11 cellular contexts compared by ENCODE assay signal in genomic region chr2:233062447-233062842, GRCh38. TPM values are rescaled to one million over a fixed set of nuclear protein-coding genes. Genes with fewer than 3 reads are reported as not detected.
A peak's percentile ranks its signal among the peaks of the same experiment; 100 is the strongest.
DNase-seq lines count a peak whose midpoint lies in the region; FAIRE-seq and TF ChIP-seq lines count a peak whose summit lies in the region.
"Had no signal": no experiment of that assay in that cellular context is flagged by ENCODE, and none has a peak within 500 bp of the region (broad histone marks: within the 10 kb centered on the region; RNA-seq: fewer than 3 reads in every experiment).

No MANE protein-coding gene starts in this region.

- no peak overlapping the region; the same call in 1 of the 2 replicates for H2BK12ac ChIP-seq in H1 (ENCODE audit: low read depth, low read length)

- H3K4me3 Mint-ChIP-seq in CD4-positive, alpha-beta memory T cell: peak overlapping the region; percentile 87 to 97 (median 97)

- peak overlapping the region; percentile 100 for H3K9ac ChIP-seq in OCI-LY3 (ENCODE audit: low read length)
- H3K9ac ChIP-seq in H1 (replicated peaks in 1 of 4; ENCODE audit: extremely low read depth in 1 of 4, low read depth in 3 of 4, low read length in 3 of 4): no peak overlapping the region

- no peak for FAIRE-seq in H1 (lab: Jason Lieb, UNC)

- no peak overlapping the region for H3K14ac ChIP-seq in H1 (ENCODE audit: insufficient read length)

- H3K27ac Mint-ChIP-seq in CD4-positive, alpha-beta memory T cell: peak overlapping the region; percentile 88 to 99 (median 95)

- TF ChIP-seq EP300 in H1 (IDR thresholded peaks at IDR 0.05; ENCODE audit: borderline replicate concordance in 1 of 2, low read depth in 2 of 2, low read length in 2 of 2): no peak

- WGBS in H1 (ENCODE audit: extremely low coverage in 1 of 2, insufficient coverage in 1 of 2, insufficient read length in 1 of 2, insufficient replicate concordance in 2 of 2, low coverage in 1 of 2, low lambda C conversion rate in 2 of 2, missing lambda C conversion rate in 1 of 2), 2 experiments: 87% methylated on average over 3 of the region's 4 CpGs; no CpG with 5 or more reads in 1 of the 2 experiments

- no peak overlapping the region for H2BK120ac ChIP-seq in H1 (replicated peaks; ENCODE audit: low read depth, low read length)

- no peaks in the 10 kb centered on the region for H3K23me2 ChIP-seq in H1 (ENCODE audit: low read depth, low read length)

- H3K4me2 ChIP-seq in OCI-LY3 (ENCODE audit: low read length) (peak overlapping the region; percentile 99), H1 (ENCODE audit: insufficient read depth in 1 of 2, low read depth in 2 of 2, low read length in 2 of 2) (no peak overlapping the region)

- TF ChIP-seq POLR2A in H1 (IDR thresholded peaks at IDR 0.05; ENCODE audit: control extremely low read depth in 1 of 2, low read depth in 2 of 2, low read length in 2 of 2): no peak

- peaks cover 15 to 61% of the 10 kb centered on the region in 2 donors for H3K36me3 Mint-ChIP-seq in CD4-positive, alpha-beta memory T cell

- no peaks in the 10 kb centered on the region for H3K9me3 ChIP-seq in CD4-positive, alpha-beta memory T cell (ENCODE audit: control insufficient read depth in 1 of 2, low read length in 2 of 2)
- H3K9me3 ChIP-seq in OCI-LY3 (ENCODE audit: insufficient read depth, low read length): no peaks in the 10 kb centered on the region
- no peaks in the 10 kb centered on the region for H3K9me3 ChIP-seq in H1 (ENCODE audit: insufficient read depth in 2 of 2, low read depth in 1 of 2, low read length in 1 of 2)
- no peaks in the 10 kb centered on the region for H3K9me3 ChIP-seq in neutrophil
- no peaks in the 10 kb centered on the region for H3K9me3 ChIP-seq in HAP-1

- H3K23ac ChIP-seq in H1 (ENCODE audit: insufficient read length): no peak overlapping the region

- no peak overlapping the region for H2BK5ac ChIP-seq in H1 (ENCODE audit: low read depth, low read length)

- 0 out of 2 replicates have a peak overlapping the region, but pooled peaks have one; percentile 48 for H2BK20ac ChIP-seq in H1 (ENCODE audit: low read length)

- H2AFZ ChIP-seq in OCI-LY3 (ENCODE audit: low read depth, low read length) (no peak overlapping the region), H1 (ENCODE audit: low read length) (no peak overlapping the region)

- intact Hi-C loops in CD4-positive, alpha-beta memory T cell (cut with micrococcal nuclease): loop anchor here (5.0 to 10.0 kb wide), 2 partner anchors 80 to 298 kb away; no protein-coding TSS in a partner anchor

- peaks cover 19% of the 10 kb centered on the region for H3K36me3 ChIP-seq in CD4-positive, alpha-beta memory T cell (ENCODE audit: insufficient read depth, low read length)
- peaks cover 56% of the 10 kb centered on the region for H3K36me3 ChIP-seq in OCI-LY3 (replicated peaks; ENCODE audit: low read depth, low read length)
- H3K36me3 ChIP-seq in H1 (ENCODE audit: control insufficient read depth in 2 of 4, insufficient read depth in 4 of 4, low read length in 3 of 4): no peaks in the 10 kb centered on the region
- peaks cover 21% of the 10 kb centered on the region for H3K36me3 ChIP-seq in neutrophil
- no peaks in the 10 kb centered on the region for H3K36me3 ChIP-seq in HAP-1 (replicated peaks)

- no peak overlapping the region for H4K8ac ChIP-seq in H1 (ENCODE audit: extremely low read depth, insufficient read depth, low read length)

- no peak for TF ChIP-seq CTCF in OCI-LY3 (IDR thresholded peaks at IDR 0.05; ENCODE audit: low read depth, low read length)
- TF ChIP-seq CTCF in H1 (IDR thresholded peaks at IDR 0.05; ENCODE audit: control extremely low read depth in 1 of 3, insufficient read depth in 1 of 3, low read depth in 1 of 3, low read length in 3 of 3): no peak
- TF ChIP-seq CTCF in neutrophil (IDR thresholded peaks at IDR 0.05): no peak

- H4K5ac ChIP-seq in H1 (ENCODE audit: insufficient read length, low read depth, low read length): no peak overlapping the region

- in situ Hi-C loops in HAP-1 (cut with MboI; ENCODE audit: low sequenced_read_pairs): no loop called here

- H3K4me1 ChIP-seq in CD4-positive, alpha-beta memory T cell (ENCODE audit: insufficient read depth, low read length): peaks cover 63% of the 10 kb centered on the region
- H3K4me1 ChIP-seq in OCI-LY3 (ENCODE audit: low read length) (peaks cover 31% of the 10 kb centered on the region), H1 (replicated peaks in 1 of 4; ENCODE audit: control insufficient read depth in 3 of 4, insufficient read depth in 4 of 4, low read length in 3 of 4) (peaks cover 0 to 10% (median 4%) of the 10 kb centered on the region in 4 experiments; a peak in 4 of 7 replicates), neutrophil (ENCODE audit: control insufficient read depth in 1 of 2, insufficient read depth in 1 of 2, low read depth in 1 of 2, low read length in 1 of 2) (peaks cover 67 to 80% of the 10 kb centered on the region in 2 experiments), HAP-1 (no peaks in the 10 kb centered on the region)

- H3K27me3 Mint-ChIP-seq in CD4-positive, alpha-beta memory T cell: no peaks in the 10 kb centered on the region

- H3K18ac ChIP-seq in H1 (ENCODE audit: extremely low read depth, low read length): no peak overlapping the region

- no peak overlapping the region for H3K56ac ChIP-seq in H1 (replicated peaks; ENCODE audit: insufficient read length, low read depth, low read length)

- no peak overlapping the region for H2AK5ac ChIP-seq in H1 (ENCODE audit: low read depth, low read length)

- H2BK15ac ChIP-seq in H1 (ENCODE audit: low read length): no peak overlapping the region

- H3K4me3 ChIP-seq in CD4-positive, alpha-beta memory T cell (ENCODE audit: low read length in 2 of 2): peak overlapping the region; percentile 95 to 98
- H3K4me3 ChIP-seq in OCI-LY3 (ENCODE audit: low read length) (peak overlapping the region; percentile 99), H1 (ENCODE audit: extremely low read depth in 1 of 4, insufficient read depth in 2 of 4, low read depth in 3 of 4, low read length in 4 of 4) (no peak overlapping the region), neutrophil (ENCODE audit: low read depth in 1 of 2, low read length in 1 of 2) (peak overlapping the region; percentile 93 to 97), HAP-1 (no peak overlapping the region)

- CTCF ChIA-PET in CD4-positive, alpha-beta memory T cell (lab: Charles Lee; ENCODE audit: partially characterized antibody): interaction anchor here (1.0 to 3.6 kb wide), 3 partner anchors 8 to 20 kb away, joined by 3 to 40 read pairs (median 18); no protein-coding TSS in a partner anchor
- CTCF ChIA-PET in H1 (lab: Charles Lee; ENCODE audit: partially characterized antibody): interaction anchor here (0.6 to 4.6 kb wide), 4 partner anchors 10 to 147 kb away, joined by 3 to 32 read pairs (median 10); no protein-coding TSS in a partner anchor

- H4K20me1 ChIP-seq in OCI-LY3 (ENCODE audit: insufficient read depth, low read length): peaks cover 53% of the 10 kb centered on the region
- H4K20me1 ChIP-seq in H1 (replicated peaks in 1 of 2; ENCODE audit: control insufficient read depth in 1 of 2, insufficient read depth in 2 of 2, low read length in 2 of 2): no peaks in the 10 kb centered on the region

- H3K9me3 Mint-ChIP-seq in CD4-positive, alpha-beta memory T cell: no peaks in the 10 kb centered on the region

- peak overlapping the region; percentile 91 for H3K27ac ChIP-seq in CD4-positive, alpha-beta memory T cell (ENCODE audit: low read depth, low read length)
- peak overlapping the region; percentile 96 for H3K27ac ChIP-seq in OCI-LY3 (ENCODE audit: low read length)
- H3K27ac ChIP-seq in H1 (ENCODE audit: low read depth, low read length): no peak overlapping the region
- peak overlapping the region; percentile 97 for H3K27ac ChIP-seq in neutrophil

- no peak overlapping the region for H3K4ac ChIP-seq in H1 (replicated peaks; ENCODE audit: insufficient read length, low read depth, low read length)

- H4K91ac ChIP-seq in H1 (replicated peaks; ENCODE audit: insufficient read length, low read length): no peak overlapping the region

- H3K79me2 ChIP-seq in OCI-LY3 (ENCODE audit: low read length): peaks cover 81% of the 10 kb centered on the region
- H3K79me2 ChIP-seq in H1 (ENCODE audit: control insufficient read depth in 1 of 2, insufficient read depth in 2 of 2, low read length in 2 of 2): no peaks in the 10 kb centered on the region

- TF ChIP-seq RAD21 in H1 (IDR thresholded peaks at IDR 0.05 in 1 of 2, conservative IDR thresholded peaks at IDR 0.05 in 1 of 2; ENCODE audit: low read depth in 2 of 2, low read length in 2 of 2): no peak

- DNase-seq in CD4-positive, alpha-beta memory T cell: no peak
- no peak for DNase-seq in H1 (ENCODE audit: low read depth in 1 of 2, low spot score in 2 of 2)
- DNase-seq in medulla oblongata (ENCODE audit: extremely low spot score): no peak
- DNase-seq in epidermal melanocyte (ENCODE audit: insufficient read length, low spot score): no peak
- no peak for DNase-seq in MV-4-11 (lab: John Stamatoyannopoulos, UW)
- no peak for DNase-seq in HAP-1 (ENCODE audit: low spot score in 2 of 2)
- DNase-seq: NCI-H1092 treated with DMSO at 0.1 percent for 48 hours had no signal

- no peaks in the 10 kb centered on the region for H3K79me1 ChIP-seq in H1 (ENCODE audit: low read depth, low read length)

- H3K27me3 ChIP-seq in CD4-positive, alpha-beta memory T cell (ENCODE audit: insufficient read depth, low read length): no peaks in the 10 kb centered on the region
- H3K27me3 ChIP-seq in OCI-LY3 (ENCODE audit: low read depth, low read length): no peaks in the 10 kb centered on the region
- H3K27me3 ChIP-seq in H1 (replicated peaks in 1 of 4; ENCODE audit: control insufficient read depth in 3 of 4, extremely low read depth in 1 of 4, insufficient read depth in 3 of 4, low read length in 3 of 4): no peaks in the 10 kb centered on the region; a peak in 1 of 7 replicates
- no peaks in the 10 kb centered on the region for H3K27me3 ChIP-seq in neutrophil
- no peaks in the 10 kb centered on the region for H3K27me3 ChIP-seq in HAP-1 (ENCODE audit: low read depth)

- POLR2A ChIA-PET in CD4-positive, alpha-beta memory T cell (lab: Charles Lee; ENCODE audit: partially characterized antibody): interaction anchor here (3.8 to 14.9 kb wide), 4 partner anchors 8 to 189 kb away, joined by 21 to 426 read pairs (median 38); partner anchors contain the start of gene ATG16L1
- POLR2A ChIA-PET in H1 (lab: Charles Lee; ENCODE audit: partially characterized antibody): interaction anchor here (1.4 kb wide), 1 partner anchor 11 kb away, joined by 3 read pairs; no protein-coding TSS in a partner anchor

- peaks cover 34 to 84% (median 56%) of the 10 kb centered on the region in 4 donors for H3K4me1 Mint-ChIP-seq in CD4-positive, alpha-beta memory T cell

RNA-seq across cellular contexts. Expression of gene INPP5D, which starts 2.3 kb away (rescaled TPM):
- 100 to 1,000 TPM; 117 to 127 TPM for total RNA-seq in CD4-positive, alpha-beta memory T cell
- polyA plus RNA-seq in CD4-positive, alpha-beta memory T cell: 100 to 1,000 TPM in 1 of 2 donors, 10 to 100 TPM in 1; 29.6 to 125 TPM
- 7.1 and 8.6 TPM in 2 replicates for total RNA-seq in H1 (2021; fragmentation: NEBNext Ultra II Directional; extraction: Animal tissue kit (Norgen Biotek cat#: 25700))
- 4.5 and 6.0 TPM in 2 replicates for polyA plus RNA-seq in H1 (2011; rRNA removed)
- 4.4 TPM for polyA plus RNA-seq in H1 (2011; cell fraction: cytosol; rRNA removed)
- polyA plus RNA-seq in H1 (2011; cell fraction: nucleus; rRNA removed): 16.8 TPM
- polyA plus RNA-seq in H1 (2012, experiment 1 of 2): 10.9 to 15.7 TPM (median 13.2 TPM) in 4 replicates
- polyA plus RNA-seq in H1 (2012, experiment 2 of 2): 5.9 TPM
- polyA plus RNA-seq in H1 (2013, experiment 1 of 2): 4.8 TPM
- polyA plus RNA-seq in H1 (2013, experiment 2 of 2): 5.9 TPM
- 17.3 and 35.7 TPM in 2 replicates for polyA minus RNA-seq in H1 (2011; rRNA and poly(A)+ RNA removed)
- 8.5 TPM for polyA minus RNA-seq in H1 (2011; cell fraction: cytosol; rRNA and poly(A)+ RNA removed)
- polyA minus RNA-seq in H1 (2011; cell fraction: nucleus; rRNA and poly(A)+ RNA removed): 17.7 TPM

RNA-seq across cellular contexts. Expression of gene NEU2, which starts 30.0 kb away (rescaled TPM):
- total RNA-seq in CD4-positive, alpha-beta memory T cell: not detected
- polyA plus RNA-seq in CD4-positive, alpha-beta memory T cell: not detected
- not detected in 2 replicates for total RNA-seq in H1 (2021; fragmentation: NEBNext Ultra II Directional; extraction: Animal tissue kit (Norgen Biotek cat#: 25700))
- polyA plus RNA-seq in H1 (2011; rRNA removed): 0.12 TPM in 1 of 2 replicates, not detected in the other
- not detected for polyA plus RNA-seq in H1 (2011; cell fraction: cytosol; rRNA removed)
- polyA plus RNA-seq in H1 (2011; cell fraction: nucleus; rRNA removed): not detected
- not detected in 4 replicates for polyA plus RNA-seq in H1 (2012, experiment 1 of 2)
- polyA plus RNA-seq in H1 (2012, experiment 2 of 2): not detected
- polyA plus RNA-seq in H1 (2013, experiment 1 of 2): not detected
- polyA plus RNA-seq in H1 (2013, experiment 2 of 2): not detected
- polyA minus RNA-seq in H1 (2011; rRNA and poly(A)+ RNA removed): not detected in 2 replicates
- not detected for polyA minus RNA-seq in H1 (2011; cell fraction: cytosol; rRNA and poly(A)+ RNA removed)
- polyA minus RNA-seq in H1 (2011; cell fraction: nucleus; rRNA and poly(A)+ RNA removed): not detected
- total RNA-seq: epithelial cell of proximal tubule, lung microvascular endothelial cell had no signal

RNA-seq across cellular contexts. Expression of gene NGEF, which starts 49.4 kb away (rescaled TPM):
- total RNA-seq in CD4-positive, alpha-beta memory T cell: not detected
- not detected for polyA plus RNA-seq in CD4-positive, alpha-beta memory T cell
- 3.2 and 7.9 TPM in 2 replicates for total RNA-seq in H1 (2021; fragmentation: NEBNext Ultra II Directional; extraction: Animal tissue kit (Norgen Biotek cat#: 25700))
- polyA plus RNA-seq in H1 (2011; rRNA removed): 2.7 and 3.9 TPM in 2 replicates
- 4.9 TPM for polyA plus RNA-seq in H1 (2011; cell fraction: cytosol; rRNA removed)
- 6.5 TPM for polyA plus RNA-seq in H1 (2011; cell fraction: nucleus; rRNA removed)
- polyA plus RNA-seq in H1 (2012, experiment 1 of 2): 5.9 to 9.5 TPM (median 6.5 TPM) in 4 replicates
- polyA plus RNA-seq in H1 (2012, experiment 2 of 2): 9.2 TPM
- 2.5 TPM for polyA plus RNA-seq in H1 (2013, experiment 1 of 2)
- 2.3 TPM for polyA plus RNA-seq in H1 (2013, experiment 2 of 2)
- 3.0 and 6.8 TPM in 2 replicates for polyA minus RNA-seq in H1 (2011; rRNA and poly(A)+ RNA removed)
- polyA minus RNA-seq in H1 (2011; cell fraction: cytosol; rRNA and poly(A)+ RNA removed): 1.1 TPM
- 2.1 TPM for polyA minus RNA-seq in H1 (2011; cell fraction: nucleus; rRNA and poly(A)+ RNA removed)
- total RNA-seq: lung microvascular endothelial cell had no signal

Comparison
In these comparisons a context has a peak if more than half of its experiments do, and no peak if none do; other contexts are left out.
1. H3K4me3 ChIP-seq: peak in CD4-positive, alpha-beta memory T cell (2 of 2), OCI-LY3 (single experiment) and neutrophil (2 of 2); none in H1 (0 of 4) and HAP-1 (single experiment).
2. RNA of gene INPP5D, which starts 2.3 kb away (total RNA-seq): 117 to 127 TPM in CD4-positive, alpha-beta memory T cell; 7.1 to 8.6 TPM in H1; every median in the first group is over 10 times any median in the second.